Comparison of ENCODE assay signal across 7 cellular contexts in genomic region chr7:76609864-76610263, GRCh38. TPM values are rescaled to one million over a fixed set of nuclear protein-coding genes. Genes with fewer than 3 reads are reported as not detected.
DNase-seq lines count a peak whose midpoint lies in the region; ATAC-seq, FAIRE-seq and TF ChIP-seq lines count a peak whose summit lies in the region.
"Not testable (repeated sequence)": the region's sequence is repeated elsewhere in the genome, so short reads cannot be mapped to it uniquely, and the experiment has no call there.

No MANE protein-coding gene starts in this region.

- WGBS in GM12878 (ENCODE audit: insufficient coverage, insufficient replicate concordance, low lambda C conversion rate, missing lambda C conversion rate): 100% methylated on average over 1 of the region's 10 CpGs
- WGBS in pancreas, 2 donors: 56 to 89% methylated on average over 1 to 2 of the region's 10 CpGs

- in situ Hi-C loops in GM12878 (cut with MboI): not testable (repeated sequence)

- not testable (repeated sequence) for DNase-seq in T-cell; GM12878 (ENCODE audit: low read depth, low spot score); keratinocyte (ENCODE audit: low read depth, low spot score); pancreas

- H3K36me3 ChIP-seq in GM12878 (ENCODE audit: control insufficient read depth in 2 of 2, insufficient read depth in 2 of 2, low read length in 1 of 2); keratinocyte (ENCODE audit: control insufficient read depth in 2 of 2, extremely low read depth in 1 of 2, insufficient read depth in 2 of 2, low read length in 2 of 2); pancreas: not testable (repeated sequence)

- TF ChIP-seq CTCF in GM12878 (IDR thresholded peaks at IDR 0.05 in 2 of 3, conservative IDR thresholded peaks at IDR 0.05 in 1 of 3; ENCODE audit: control insufficient read depth in 2 of 3, extremely low read depth in 1 of 3, insufficient read depth in 1 of 3, low read depth in 3 of 3, low read length in 3 of 3); keratinocyte (optimal IDR thresholded peaks at IDR 0.05 in 1 of 3, IDR thresholded peaks at IDR 0.05 in 1 of 3, conservative IDR thresholded peaks at IDR 0.05 in 1 of 3; ENCODE audit: extremely low read depth in 1 of 3, insufficient read depth in 2 of 3, low read length in 3 of 3); pancreas (IDR thresholded peaks at IDR 0.05): not testable (repeated sequence)

- RAD21 ChIA-PET in GM12878 (lab: Charles Lee; ENCODE audit: unreplicated experiment): not testable (repeated sequence)

- POLR2A ChIA-PET in T-cell (lab: Charles Lee); GM12878 (lab: Charles Lee): not testable (repeated sequence)

- H3K27me3 Mint-ChIP-seq in T-cell: not testable (repeated sequence)

- intact Hi-C loops in GM12878 (cut with micrococcal nuclease; ENCODE audit: unreplicated experiment): loop anchor here (5.0 kb wide), 1 partner anchor 93 kb away; no protein-coding TSS in a partner anchor
- intact Hi-C loops in pancreas (cut with DNase I): not testable (repeated sequence)

- not testable (repeated sequence) for H3K9me3 ChIP-seq in GM12878 (replicated peaks; ENCODE audit: control insufficient read depth, insufficient read depth, low read length); keratinocyte (ENCODE audit: control insufficient read depth, low read depth, low read length); pancreas

- not testable (repeated sequence) for H3K4me3 Mint-ChIP-seq in T-cell

- not testable (repeated sequence) for H3K27ac Mint-ChIP-seq in T-cell

- not testable (repeated sequence) for H3K27me3 ChIP-seq in GM12878 (replicated peaks in 1 of 2; ENCODE audit: control insufficient read depth in 2 of 2, insufficient read depth in 2 of 2, low read length in 1 of 2); keratinocyte (ENCODE audit: control insufficient read depth, extremely low read depth, insufficient read depth, low read length); pancreas

- not testable (repeated sequence) for H3K4me3 ChIP-seq in GM12878; keratinocyte (ENCODE audit: control insufficient read depth in 2 of 3, extremely low read depth in 1 of 3, insufficient read depth in 2 of 3, low read depth in 1 of 3, low read length in 3 of 3); pancreas

- SMC1A ChIA-PET in GM12878 (lab: Charles Lee; ENCODE audit: uncharacterized antibody, unreplicated experiment): not testable (repeated sequence)

- not testable (repeated sequence) for H3K9me3 Mint-ChIP-seq in T-cell

- not testable (repeated sequence) for H3K79me2 ChIP-seq in GM12878 (ENCODE audit: control insufficient read depth, insufficient read depth, low read length); keratinocyte (ENCODE audit: control insufficient read depth, insufficient read depth, low read length)

- H3K36me3 Mint-ChIP-seq in T-cell: not testable (repeated sequence)

- TF ChIP-seq RAD21 in GM12878 (IDR thresholded peaks at IDR 0.05; ENCODE audit: insufficient read depth, low read depth, low read length): not testable (repeated sequence)

- H3K4me1 ChIP-seq in GM12878 (ENCODE audit: control insufficient read depth, insufficient read depth, low read length) (peaks cover 15% of the 10 kb centered on the region), keratinocyte (ENCODE audit: control insufficient read depth, extremely low read depth, insufficient read depth, low read length) (peaks cover 10% of the 10 kb centered on the region)
- H3K4me1 ChIP-seq in pancreas: not testable (repeated sequence)

- peak; percentile 27 for ATAC-seq in GM18861 (IDR thresholded peaks at IDR 0.05; ENCODE audit: unreplicated experiment)
- ATAC-seq in GM21619 (IDR thresholded peaks at IDR 0.05; ENCODE audit: unreplicated experiment): peak; percentile 44
- ATAC-seq in HG03108 (IDR thresholded peaks at IDR 0.05; ENCODE audit: unreplicated experiment): peak; percentile 31
- ATAC-seq in T-cell (replicated peaks in 1 of 4): peak; percentile 23 to 48 (median 40)
- ATAC-seq in GM12878: peak; percentile 74
- ATAC-seq in pancreas: peak; percentile 35 to 58 (median 50)

- not testable (repeated sequence) for TF ChIP-seq EP300 in GM12878 (IDR thresholded peaks at IDR 0.05; ENCODE audit: borderline replicate concordance in 1 of 2, control insufficient read depth in 1 of 2, low read depth in 2 of 2, low read length in 2 of 2)

- H3K4me1 Mint-ChIP-seq in T-cell: peaks cover 5 to 22% (median 17%) of the 10 kb centered on the region in 3 donors

- dilution Hi-C loops in keratinocyte (cut with MboI; ENCODE audit: extremely low pct_ligation_motif_present, low sequenced_read_pairs): not testable (repeated sequence)

- FAIRE-seq in GM12878 (lab: Jason Lieb, UNC) (peak; percentile 92), keratinocyte (lab: Jason Lieb, UNC) (peak; percentile 32)
- FAIRE-seq in pancreas (lab: Jason Lieb, UNC): not testable (repeated sequence)

- H3K27ac ChIP-seq in GM12878 (ENCODE audit: control insufficient read depth, insufficient read depth); keratinocyte (ENCODE audit: control insufficient read depth, insufficient read depth, low read length); pancreas: not testable (repeated sequence)

- H3K4me2 ChIP-seq in GM12878 (ENCODE audit: control insufficient read depth, insufficient read depth); keratinocyte (ENCODE audit: control insufficient read depth, extremely low read depth, insufficient read depth, low read depth, low read length): not testable (repeated sequence)

- TF ChIP-seq POLR2A in GM12878 (IDR thresholded peaks at IDR 0.05; ENCODE audit: low read depth, low read length): not testable (repeated sequence)

- H3K9me1 ChIP-seq in keratinocyte (ENCODE audit: control insufficient read depth, extremely low read depth, insufficient read depth, low read length): not testable (repeated sequence)

- not testable (repeated sequence) for H2AFZ ChIP-seq in GM12878 (ENCODE audit: control insufficient read depth, low read depth, low read length); keratinocyte (ENCODE audit: control insufficient read depth, low read length)

- BruUV-seq in GM12878 (replicated peaks; lab: Mats Ljungman, UMichigan): not testable (repeated sequence)

- CTCF ChIA-PET in T-cell (lab: Charles Lee); GM12878 (lab: Yijun Ruan, JAX): not testable (repeated sequence)

- H3K9ac ChIP-seq in GM12878 (ENCODE audit: control insufficient read depth, insufficient read depth, low read length); keratinocyte (ENCODE audit: control insufficient read depth, extremely low read depth, insufficient read depth, low read length): not testable (repeated sequence)

- H4K20me1 ChIP-seq in GM12878 (ENCODE audit: control insufficient read depth, insufficient read depth); keratinocyte (ENCODE audit: control insufficient read depth, extremely low read depth, insufficient read depth, low read length): not testable (repeated sequence)

RNA-seq across cellular contexts. Expression of gene POMZP3, which starts 17.2 kb away (rescaled TPM):
- total RNA-seq in T-cell (10 to 100 TPM; 18.6 to 35.7 (median 19.4) TPM), GM12878 (2014; rRNA removed) (3.7 and 4.9 TPM in 2 replicates), GM12878 (2014; rRNA removed; fragmentation: Illumina TruSeq; extraction: Trizol) (2.2 and 2.8 TPM in 2 replicates), GM12878 (2021) (10.3 and 12.6 TPM in 2 replicates), pancreas (10 to 100 TPM in 3 of 6 donors, 1 to 10 TPM in 3; 2.9 to 14.0 (median 8.4) TPM)
- total RNA-seq in GM12878 (2013; cell fraction: nucleolus; rRNA removed): 7.2 and 9.8 TPM in 2 replicates
- 3.8 TPM for polyA plus RNA-seq in GM12878 (2011; ENCODE audit: low read depth)
- polyA plus RNA-seq in GM12878 (2011; rRNA removed) (2.0 and 4.4 TPM in 2 replicates), GM12878 (2014; fragmentation: Illumina TruSeq; extraction: Trizol) (4.8 and 5.8 TPM in 2 replicates), GM12878 (2014; fragmentation: Nextera tagmentation; extraction: Ambion mirVana) (1 to 10 TPM; 2.4 to 4.5 TPM), GM12878 (2014; rRNA removed) (6.1 and 6.9 TPM in 2 replicates), GM12878 (2016; fragmentation: Nextera tagmentation; extraction: Ambion mirVana) (10 to 100 TPM in 1 of 2 experiments, 1 to 10 TPM in 1; 8.3 to 10.2 TPM), keratinocyte (6.9 to 11.7 TPM (median 9.1 TPM) in 3 replicates), pancreas (10 to 100 TPM in 1 of 2 donors, 1 to 10 TPM in 1; 7.3 to 12.2 TPM)
- polyA plus RNA-seq in GM12878 (2011; cell fraction: cytosol; rRNA removed): 4.3 and 4.8 TPM in 2 replicates
- 5.8 and 5.9 TPM in 2 replicates for polyA plus RNA-seq in GM12878 (2011; cell fraction: nucleus; rRNA removed)
- 5.8 and 7.4 TPM in 2 replicates for polyA plus RNA-seq in GM12878 (2012)
- 7.2 TPM in 2 replicates for polyA minus RNA-seq in GM12878 (2011; rRNA and poly(A)+ RNA removed)
- 3.7 and 5.9 TPM in 2 replicates for polyA minus RNA-seq in GM12878 (2011; cell fraction: cytosol; rRNA and poly(A)+ RNA removed)
- polyA minus RNA-seq in GM12878 (2011; cell fraction: nucleus; rRNA and poly(A)+ RNA removed): 7.0 and 14.6 TPM in 2 replicates
- polyA plus RNA-seq in keratinocyte (2011; ENCODE audit: low read depth): 14.9 TPM
- 8.7 and 8.9 TPM in 2 replicates for polyA plus RNA-seq in keratinocyte (2011; cell fraction: cytosol; rRNA removed)
- 5.9 and 6.2 TPM in 2 replicates for polyA plus RNA-seq in keratinocyte (2011; cell fraction: nucleus; rRNA removed)
- 22.3 and 24.1 TPM in 2 replicates for polyA plus RNA-seq in keratinocyte (2012; ENCODE audit: low replicate concordance)
- 10.9 to 32.7 TPM (median 15.6 TPM) in 3 replicates for polyA minus RNA-seq in keratinocyte
- polyA minus RNA-seq in keratinocyte (2011; cell fraction: cytosol; rRNA and poly(A)+ RNA removed): 13.8 TPM
- polyA minus RNA-seq in keratinocyte (2011; cell fraction: nucleus; rRNA and poly(A)+ RNA removed): 5.1 and 7.7 TPM in 2 replicates
